ENCODE assay signal across 15 cellular contexts in the genomic region with DNA sequence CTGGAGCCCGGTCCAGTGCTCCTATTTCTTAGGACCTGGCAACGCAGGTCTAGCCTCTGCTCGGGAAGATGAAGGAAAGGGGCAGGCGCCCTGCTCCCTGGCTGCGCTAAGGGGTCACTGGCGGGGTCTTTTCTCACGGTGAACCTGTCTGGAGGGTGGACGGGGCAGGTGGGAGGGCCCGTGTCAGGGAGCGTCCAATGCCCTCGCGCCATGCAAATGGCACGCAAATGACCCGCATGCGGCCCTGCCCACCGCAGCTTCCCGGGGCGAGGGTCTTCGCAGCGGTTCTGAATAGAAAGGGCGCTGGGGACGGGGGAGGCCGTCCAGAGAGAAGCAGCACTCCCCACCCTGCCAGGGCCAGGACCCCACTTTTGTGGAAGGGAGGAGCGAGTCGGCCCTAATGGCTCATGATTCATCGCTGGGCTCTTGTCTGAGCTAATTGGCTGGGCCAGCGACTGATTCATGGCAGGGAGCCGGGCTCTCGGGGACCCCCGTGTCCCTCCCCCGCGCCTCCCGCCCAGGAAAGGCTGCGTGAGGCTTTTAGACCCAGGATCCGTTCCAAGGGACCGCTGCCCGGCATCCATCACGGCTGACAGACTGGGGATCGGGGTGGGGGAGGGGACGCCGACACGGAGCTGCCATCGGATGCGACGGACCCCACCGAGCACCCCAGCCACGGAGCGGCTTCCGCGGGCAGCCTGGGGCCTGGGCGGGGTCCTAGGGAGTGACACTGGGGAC. TPM values are rescaled to one million over a fixed set of nuclear protein-coding genes. Genes with fewer than 3 reads are reported as not detected.
DNase-seq lines count a peak whose midpoint lies in the region; ATAC-seq, FAIRE-seq and TF ChIP-seq lines count a peak whose summit lies in the region.
"Had no signal": no experiment of that assay in that cellular context is flagged by ENCODE, and none has a peak within 500 bp of the region (broad histone marks: within the 10 kb centered on the region; RNA-seq: fewer than 3 reads in every experiment).

No MANE protein-coding gene starts in this region.

- ATAC-seq in HepG2, result no peak
- ATAC-seq in left lung, result peak; percentile 36
- ATAC-seq in GM18511 (IDR thresholded peaks at IDR 0.05; ENCODE audit: unreplicated experiment), result no peak
- ATAC-seq: gastroesophageal sphincter had no signal

- no peak overlapping the region for H3K27ac Mint-ChIP-seq in type B pancreatic cell
- H3K27ac Mint-ChIP-seq in activated CD4-positive, alpha-beta memory T cell treated with anti-CD3 and anti-CD28 coated beads for 36 hours, result no peak overlapping the region

- 11% methylated on average over 51 of the region's 51 CpGs for WGBS in liver
- WGBS in HepG2 (ENCODE audit: low lambda C conversion rate), result 38% methylated on average over 35 of the region's 51 CpGs
- WGBS in ectodermal cell, 2 experiments, result 24 to 29% methylated on average over 51 of the region's 51 CpGs

- H3K36me3 ChIP-seq in liver (ENCODE audit: control insufficient read depth in 4 of 4, insufficient read depth in 3 of 4, low read depth in 1 of 4, low read length in 3 of 4) (no peaks in the 10 kb centered on the region), HepG2 (replicated peaks in 1 of 2; ENCODE audit: control insufficient read depth in 1 of 2, insufficient read depth in 2 of 2, low read length in 2 of 2) (no peaks in the 10 kb centered on the region), ectodermal cell (ENCODE audit: control insufficient read depth, insufficient read depth, low read length) (no peaks in the 10 kb centered on the region), left lung (no peaks in the 10 kb centered on the region), tibial artery (no peaks in the 10 kb centered on the region)
- H3K36me3 ChIP-seq: BLaER1 treated with 17β-estradiol and CSF1 and Interleukin-3, amounts not matched to agents 10 nM and 100 nM; gastroesophageal sphincter had no signal

- intact Hi-C loops in HepG2 (cut with micrococcal nuclease; ENCODE audit: unreplicated experiment), result no loop called here
- intact Hi-C loops in left lung (cut with DNase I), result no loop called here
- intact Hi-C loops in activated CD4-positive, alpha-beta memory T cell treated with anti-CD3 and anti-CD28 coated beads for 36 hours (cut with micrococcal nuclease), result no loop called here
- intact Hi-C loops in tibial artery (cut with DNase I; ENCODE audit: low total_unique reads), result no loop called here

- H3K9me3 ChIP-seq in liver (ENCODE audit: control insufficient read depth in 4 of 4, low read length in 3 of 4), result no peaks in the 10 kb centered on the region
- no peaks in the 10 kb centered on the region; the same call in 1 of the 2 replicates for H3K9me3 ChIP-seq in HepG2 (ENCODE audit: low read length)
- H3K9me3 ChIP-seq in ectodermal cell (ENCODE audit: control insufficient read depth, low read length), result no peaks in the 10 kb centered on the region
- no peaks in the 10 kb centered on the region for H3K9me3 ChIP-seq in left lung
- no peaks in the 10 kb centered on the region for H3K9me3 ChIP-seq in tibial artery
- H3K9me3 ChIP-seq: gastroesophageal sphincter had no signal

- BruUV-seq in HepG2 (replicated peaks; lab: Mats Ljungman, UMichigan), result no TSS peak

- TF ChIP-seq CTCF in liver (IDR thresholded peaks at IDR 0.05; ENCODE audit: low read depth, low read length, missing input control), result no peak
- no peak for TF ChIP-seq CTCF in HepG2 (CRISPR knock-in tag; IDR thresholded peaks at IDR 0.05)
- no peak for TF ChIP-seq CTCF in left lung (IDR thresholded peaks at IDR 0.05)
- TF ChIP-seq CTCF in type B pancreatic cell (conservative IDR thresholded peaks at IDR 0.05), result no peak
- no peak for TF ChIP-seq CTCF in tibial artery (IDR thresholded peaks at IDR 0.05)

- in situ Hi-C loops in HepG2 (cut with HindIII; ENCODE audit: extremely low pct_ligation_motif_present, low pct_unique_long_range_greater_than_20kb), result no loop called here

- no peaks in the 10 kb centered on the region for H3K79me2 ChIP-seq in HepG2 (ENCODE audit: insufficient read depth, low read length)

- FAIRE-seq in HepG2 (lab: Jason Lieb, UNC), result no peak
- FAIRE-seq: RCC 7860 had no signal

- TF ChIP-seq EP300 in HepG2 (IDR thresholded peaks at IDR 0.05; ENCODE audit: low read depth in 2 of 2, low read length in 2 of 2), result no peak
- TF ChIP-seq EP300 in HepG2 (CRISPR knock-in tag; IDR thresholded peaks at IDR 0.05; ENCODE audit: borderline replicate concordance), result no peak

- H3K4me1 Mint-ChIP-seq in type B pancreatic cell (ENCODE audit: unreplicated experiment), result peaks cover 49% of the 10 kb centered on the region
- H3K4me1 Mint-ChIP-seq in activated CD4-positive, alpha-beta memory T cell treated with anti-CD3 and anti-CD28 coated beads for 36 hours (ENCODE audit: low read depth), result peaks cover 5% of the 10 kb centered on the region

- CTCF ChIA-PET in HepG2 (lab: Yijun Ruan, JAX; ENCODE audit: low intra/inter-chr PET ratio, low total read pairs), result no interaction called here
- CTCF ChIA-PET in activated CD4-positive, alpha-beta memory T cell treated with anti-CD3 and anti-CD28 coated beads for 36 hours (lab: Charles Lee), result no interaction called here

- H3K4me3 Mint-ChIP-seq in type B pancreatic cell, result peak overlapping the region; percentile 36
- H3K4me3 Mint-ChIP-seq in activated CD4-positive, alpha-beta memory T cell treated with anti-CD3 and anti-CD28 coated beads for 36 hours, result no peak overlapping the region
- H3K4me3 Mint-ChIP-seq: activated T-cell treated with anti-CD3 and anti-CD28 coated beads, Interleukin-2, amount 50 U/mL, for 4 hours had no signal

- no peaks in the 10 kb centered on the region for H3K9me3 Mint-ChIP-seq in type B pancreatic cell
- peaks cover 6% of the 10 kb centered on the region for H3K9me3 Mint-ChIP-seq in activated CD4-positive, alpha-beta memory T cell treated with anti-CD3 and anti-CD28 coated beads for 36 hours
- H3K9me3 Mint-ChIP-seq: activated T-cell treated with anti-CD3 and anti-CD28 coated beads, Interleukin-2, amount 50 U/mL, for 4 hours had no signal

- no peak for TF ChIP-seq POLR2A in HepG2 (IDR thresholded peaks at IDR 0.05; ENCODE audit: insufficient read depth in 1 of 2, low read depth in 2 of 2, low read length in 2 of 2)

- H2AFZ ChIP-seq in HepG2 (ENCODE audit: low read length), result no peak overlapping the region

- H3K27me3 ChIP-seq in liver (ENCODE audit: control insufficient read depth in 4 of 4, insufficient read depth in 4 of 4, low read length in 3 of 4), result peaks cover 0 to 9% (median 1%) of the 10 kb centered on the region in 4 donors
- peaks cover 12 to 74% of the 10 kb centered on the region in 2 experiments for H3K27me3 ChIP-seq in HepG2 (ENCODE audit: control insufficient read depth in 1 of 2, insufficient read depth in 2 of 2, low read length in 2 of 2)
- peaks cover 37% of the 10 kb centered on the region for H3K27me3 ChIP-seq in ectodermal cell (ENCODE audit: control insufficient read depth, insufficient read depth, low read length, poor library complexity, severe bottlenecking)
- peaks cover 23 to 99% of the 10 kb centered on the region in 2 donors for H3K27me3 ChIP-seq in left lung
- peaks cover 0 to 75% of the 10 kb centered on the region in 2 donors for H3K27me3 ChIP-seq in tibial artery
- H3K27me3 ChIP-seq: BLaER1 treated with 17β-estradiol and CSF1 and Interleukin-3, amounts not matched to agents 10 nM and 100 nM had no signal

- no peaks in the 10 kb centered on the region for H3K36me3 Mint-ChIP-seq in type B pancreatic cell
- H3K36me3 Mint-ChIP-seq in activated CD4-positive, alpha-beta memory T cell treated with anti-CD3 and anti-CD28 coated beads for 36 hours, result no peaks in the 10 kb centered on the region

- H3K27me3 Mint-ChIP-seq in type B pancreatic cell, result peaks cover 57% of the 10 kb centered on the region
- peaks cover 58% of the 10 kb centered on the region for H3K27me3 Mint-ChIP-seq in activated CD4-positive, alpha-beta memory T cell treated with anti-CD3 and anti-CD28 coated beads for 36 hours

- DNase-seq in HepG2 (ENCODE audit: low spot score), result no peak
- no peak for DNase-seq in left lung
- DNase-seq in type B pancreatic cell (ENCODE audit: extremely low spot score, unreplicated experiment), result no peak
- no peak for DNase-seq in activated CD4-positive, alpha-beta memory T cell treated with anti-CD3 and anti-CD28 coated beads for 36 hours
- DNase-seq in tibial artery, result no peak
- DNase-seq: activated T-cell treated with anti-CD3 and anti-CD28 coated beads, Interleukin-2, amount 50 U/mL, for 4 hours; cerebellar nuclear complex; KG1; NCI-H2029 treated with DMSO at 0.1 percent for 48 hours had no signal

- TF ChIP-seq RAD21 in liver (IDR thresholded peaks at IDR 0.05) (no peak), HepG2 (CRISPR knock-in tag; IDR thresholded peaks at IDR 0.05) (no peak)

- H3K4me3 ChIP-seq in liver (ENCODE audit: low read depth in 1 of 3, low read length in 3 of 3) (no peak overlapping the region), HepG2 (replicated peaks in 1 of 3; ENCODE audit: insufficient read depth in 1 of 3, low read depth in 2 of 3, low read length in 3 of 3) (no peak overlapping the region), ectodermal cell (ENCODE audit: insufficient read depth, low read depth, low read length) (peak overlapping the region; percentile 22), left lung (no peak overlapping the region), tibial artery (no peak overlapping the region)
- H3K4me3 ChIP-seq: BLaER1 treated with 17β-estradiol and CSF1 and Interleukin-3, amounts not matched to agents 10 nM and 100 nM had no signal

- H3K9ac ChIP-seq in liver (ENCODE audit: low read depth in 1 of 2, low read length in 2 of 2) (no peak overlapping the region), HepG2 (ENCODE audit: insufficient read depth, low read depth, low read length) (no peak overlapping the region)
- H3K9ac ChIP-seq: BLaER1 treated with 17β-estradiol and CSF1 and Interleukin-3, amounts not matched to agents 10 nM and 100 nM had no signal

- H3K4me1 ChIP-seq in liver (ENCODE audit: control insufficient read depth in 4 of 4, insufficient read depth in 4 of 4, low read length in 3 of 4), result peaks cover 0 to 7% (median 0%) of the 10 kb centered on the region in 4 donors
- peaks cover 33% of the 10 kb centered on the region for H3K4me1 ChIP-seq in HepG2 (ENCODE audit: insufficient read depth, low read length)
- H3K4me1 ChIP-seq in ectodermal cell (ENCODE audit: control insufficient read depth, insufficient read depth, low read length), result peaks cover 29% of the 10 kb centered on the region
- peaks cover 3 to 7% of the 10 kb centered on the region in 2 donors for H3K4me1 ChIP-seq in left lung
- H3K4me1 ChIP-seq in tibial artery, result peaks cover 0 to 11% (median 7%) of the 10 kb centered on the region in 4 donors

- no peaks in the 10 kb centered on the region for H4K20me1 ChIP-seq in HepG2 (ENCODE audit: insufficient read depth, low read length)
- H4K20me1 ChIP-seq: BLaER1 treated with 17β-estradiol and CSF1 and Interleukin-3, amounts not matched to agents 10 nM and 100 nM had no signal

- H3K27ac ChIP-seq in liver (ENCODE audit: low read depth in 1 of 2, low read length in 2 of 2) (peak overlapping the region; percentile 54 to 58), HepG2 (ENCODE audit: extremely low read length, insufficient read depth, low read length) (no peak overlapping the region), ectodermal cell (ENCODE audit: insufficient read depth, low read depth, low read length, poor library complexity, severe bottlenecking) (no peak overlapping the region), left lung (no peak overlapping the region), tibial artery (no peak overlapping the region)
- H3K27ac ChIP-seq: BLaER1 treated with 17β-estradiol and CSF1 and Interleukin-3, amounts not matched to agents 10 nM and 100 nM had no signal

- POLR2A ChIA-PET in HepG2 (lab: Yijun Ruan, JAX), result no interaction called here
- POLR2A ChIA-PET in activated CD4-positive, alpha-beta memory T cell treated with anti-CD3 and anti-CD28 coated beads for 36 hours (lab: Charles Lee), result no interaction called here

- no peak overlapping the region for H3K4me2 ChIP-seq in HepG2 (ENCODE audit: low read depth, low read length)
- H3K4me2 ChIP-seq: BLaER1 treated with 17β-estradiol and CSF1 and Interleukin-3, amounts not matched to agents 10 nM and 100 nM had no signal

RNA-seq across cellular contexts. Expression of a gene that starts 25.1 kb away (rescaled TPM):
- 10 to 100 TPM; 10.7 to 11.0 TPM for total RNA-seq in liver
- 10 to 100 TPM in 1 of 2 donors, 1 to 10 TPM in 1; 6.9 to 10.3 TPM for polyA plus RNA-seq in liver
- total RNA-seq in HepG2 (2016; rRNA removed; fragmentation: Illumina TruSeq; extraction: Trizol), result 0.41 and 1.1 TPM in 2 replicates
- 0.10 TPM in 1 of 2 replicates, not detected in the other for total RNA-seq in HepG2 (2016; cell fraction: cytosol; rRNA removed; fragmentation: Illumina TruSeq; extraction: Trizol; ENCODE audit: low read depth)
- total RNA-seq in HepG2 (2016; cell fraction: insoluble cytoplasmic fraction; rRNA removed; fragmentation: Illumina TruSeq; extraction: Trizol), result 0.30 and 1.4 TPM in 2 replicates
- total RNA-seq in HepG2 (2016; cell fraction: membrane; rRNA removed; fragmentation: Illumina TruSeq; extraction: Trizol), result 0.21 and 0.40 TPM in 2 replicates
- 1.3 and 1.6 TPM in 2 replicates for total RNA-seq in HepG2 (2016; cell fraction: nucleus; rRNA removed; fragmentation: Illumina TruSeq; extraction: Trizol)
- 1.8 and 2.7 TPM in 2 replicates for polyA plus RNA-seq in HepG2 (2011; rRNA removed)
- 1.9 and 2.8 TPM in 2 replicates for polyA plus RNA-seq in HepG2 (2011; cell fraction: cytosol; rRNA removed)
- 1.5 and 2.5 TPM in 2 replicates for polyA plus RNA-seq in HepG2 (2011; cell fraction: nucleus; rRNA removed)
- polyA plus RNA-seq in HepG2 (2012), result 0.27 and 1.0 TPM in 2 replicates
- polyA plus RNA-seq in HepG2 (2016; cell fraction: cytosol; fragmentation: Illumina TruSeq; extraction: Trizol; ENCODE audit: low read depth), result 0.11 and 0.15 TPM in 2 replicates
- 0.46 and 0.72 TPM in 2 replicates for polyA plus RNA-seq in HepG2 (2016; cell fraction: insoluble cytoplasmic fraction; fragmentation: Illumina TruSeq; extraction: Trizol; ENCODE audit: low read depth)
- polyA plus RNA-seq in HepG2 (2016; cell fraction: membrane; fragmentation: Illumina TruSeq; extraction: Trizol; ENCODE audit: low read depth), result 0.15 and 0.29 TPM in 2 replicates
- 4.1 and 4.2 TPM in 2 replicates for polyA plus RNA-seq in HepG2 (2016; cell fraction: nucleus; fragmentation: Illumina TruSeq; extraction: Trizol; ENCODE audit: insufficient read depth, low read depth)
- polyA minus RNA-seq in HepG2 (2011; rRNA and poly(A)+ RNA removed; ENCODE audit: low replicate concordance), result 0.07 and 4.0 TPM in 2 replicates
- polyA minus RNA-seq in HepG2 (2011; cell fraction: cytosol; rRNA and poly(A)+ RNA removed), result 1.2 and 1.3 TPM in 2 replicates
- 0.39 and 0.62 TPM in 2 replicates for polyA minus RNA-seq in HepG2 (2011; cell fraction: nucleus; rRNA and poly(A)+ RNA removed)
- 33.1 TPM for polyA plus RNA-seq in ectodermal cell (2013, experiment 1 of 4)
- polyA plus RNA-seq in ectodermal cell (2013, experiment 2 of 4), result 38.7 TPM
- 33.9 TPM for polyA plus RNA-seq in ectodermal cell (2013, experiment 3 of 4)
- 37.2 TPM for polyA plus RNA-seq in ectodermal cell (2013, experiment 4 of 4)
- 1 to 10 TPM; 2.7 to 3.8 TPM for total RNA-seq in left lung
- total RNA-seq in type B pancreatic cell (ENCODE audit: low replicate concordance), result 2.1 and 41.3 TPM in 2 replicates
- total RNA-seq in activated CD4-positive, alpha-beta memory T cell treated with anti-CD3 and anti-CD28 coated beads for 36 hours, result under 1 TPM; 0.17 to 0.21 TPM

RNA-seq across cellular contexts. Expression of a gene that starts 55.3 kb away (rescaled TPM):
- 10 to 100 TPM; 52.5 to 84.7 TPM for total RNA-seq in liver
- polyA plus RNA-seq in liver, result 100 to 1,000 TPM; 112 to 149 TPM
- 515 and 623 TPM in 2 replicates for total RNA-seq in HepG2 (2016; rRNA removed; fragmentation: Illumina TruSeq; extraction: Trizol)
- total RNA-seq in HepG2 (2016; cell fraction: cytosol; rRNA removed; fragmentation: Illumina TruSeq; extraction: Trizol; ENCODE audit: low read depth), result 133 and 145 TPM in 2 replicates
- 510 and 641 TPM in 2 replicates for total RNA-seq in HepG2 (2016; cell fraction: insoluble cytoplasmic fraction; rRNA removed; fragmentation: Illumina TruSeq; extraction: Trizol)
- total RNA-seq in HepG2 (2016; cell fraction: membrane; rRNA removed; fragmentation: Illumina TruSeq; extraction: Trizol), result 238 and 242 TPM in 2 replicates
- total RNA-seq in HepG2 (2016; cell fraction: nucleus; rRNA removed; fragmentation: Illumina TruSeq; extraction: Trizol), result 214 and 243 TPM in 2 replicates
- polyA plus RNA-seq in HepG2 (2011; rRNA removed), result 688 and 721 TPM in 2 replicates
- polyA plus RNA-seq in HepG2 (2011; cell fraction: cytosol; rRNA removed), result 568 and 609 TPM in 2 replicates
- 175 and 197 TPM in 2 replicates for polyA plus RNA-seq in HepG2 (2011; cell fraction: nucleus; rRNA removed)
- 461 and 478 TPM in 2 replicates for polyA plus RNA-seq in HepG2 (2012)
- 175 and 189 TPM in 2 replicates for polyA plus RNA-seq in HepG2 (2016; cell fraction: cytosol; fragmentation: Illumina TruSeq; extraction: Trizol; ENCODE audit: low read depth)
- polyA plus RNA-seq in HepG2 (2016; cell fraction: insoluble cytoplasmic fraction; fragmentation: Illumina TruSeq; extraction: Trizol; ENCODE audit: low read depth), result 675 and 689 TPM in 2 replicates
- 218 and 222 TPM in 2 replicates for polyA plus RNA-seq in HepG2 (2016; cell fraction: membrane; fragmentation: Illumina TruSeq; extraction: Trizol; ENCODE audit: low read depth)
- 412 and 415 TPM in 2 replicates for polyA plus RNA-seq in HepG2 (2016; cell fraction: nucleus; fragmentation: Illumina TruSeq; extraction: Trizol; ENCODE audit: insufficient read depth, low read depth)
- 950 and 1,090 TPM in 2 replicates for polyA minus RNA-seq in HepG2 (2011; rRNA and poly(A)+ RNA removed; ENCODE audit: low replicate concordance)
- polyA minus RNA-seq in HepG2 (2011; cell fraction: cytosol; rRNA and poly(A)+ RNA removed), result 133 and 158 TPM in 2 replicates
- 74.5 and 93.1 TPM in 2 replicates for polyA minus RNA-seq in HepG2 (2011; cell fraction: nucleus; rRNA and poly(A)+ RNA removed)
- 199 TPM for polyA plus RNA-seq in ectodermal cell (2013, experiment 1 of 4)
- polyA plus RNA-seq in ectodermal cell (2013, experiment 2 of 4), result 190 TPM
- 111 TPM for polyA plus RNA-seq in ectodermal cell (2013, experiment 3 of 4)
- 127 TPM for polyA plus RNA-seq in ectodermal cell (2013, experiment 4 of 4)
- 100 to 1,000 TPM; 146 to 171 TPM for total RNA-seq in left lung
- total RNA-seq in type B pancreatic cell (ENCODE audit: low replicate concordance), result 231 and 270 TPM in 2 replicates
- total RNA-seq in activated CD4-positive, alpha-beta memory T cell treated with anti-CD3 and anti-CD28 coated beads for 36 hours, result 100 to 1,000 TPM; 280 to 295 TPM

Comparison
In these comparisons a context has a peak if more than half of its experiments do, and no peak if none do; other contexts are left out.
1. H3K27ac ChIP-seq: peak in liver (2 of 2); none in HepG2 (single experiment), ectodermal cell (single experiment), left lung (0 of 2) and tibial artery (0 of 2).